Comparison of ENCODE assay signal across 15 cellular contexts in the genomic region with DNA sequence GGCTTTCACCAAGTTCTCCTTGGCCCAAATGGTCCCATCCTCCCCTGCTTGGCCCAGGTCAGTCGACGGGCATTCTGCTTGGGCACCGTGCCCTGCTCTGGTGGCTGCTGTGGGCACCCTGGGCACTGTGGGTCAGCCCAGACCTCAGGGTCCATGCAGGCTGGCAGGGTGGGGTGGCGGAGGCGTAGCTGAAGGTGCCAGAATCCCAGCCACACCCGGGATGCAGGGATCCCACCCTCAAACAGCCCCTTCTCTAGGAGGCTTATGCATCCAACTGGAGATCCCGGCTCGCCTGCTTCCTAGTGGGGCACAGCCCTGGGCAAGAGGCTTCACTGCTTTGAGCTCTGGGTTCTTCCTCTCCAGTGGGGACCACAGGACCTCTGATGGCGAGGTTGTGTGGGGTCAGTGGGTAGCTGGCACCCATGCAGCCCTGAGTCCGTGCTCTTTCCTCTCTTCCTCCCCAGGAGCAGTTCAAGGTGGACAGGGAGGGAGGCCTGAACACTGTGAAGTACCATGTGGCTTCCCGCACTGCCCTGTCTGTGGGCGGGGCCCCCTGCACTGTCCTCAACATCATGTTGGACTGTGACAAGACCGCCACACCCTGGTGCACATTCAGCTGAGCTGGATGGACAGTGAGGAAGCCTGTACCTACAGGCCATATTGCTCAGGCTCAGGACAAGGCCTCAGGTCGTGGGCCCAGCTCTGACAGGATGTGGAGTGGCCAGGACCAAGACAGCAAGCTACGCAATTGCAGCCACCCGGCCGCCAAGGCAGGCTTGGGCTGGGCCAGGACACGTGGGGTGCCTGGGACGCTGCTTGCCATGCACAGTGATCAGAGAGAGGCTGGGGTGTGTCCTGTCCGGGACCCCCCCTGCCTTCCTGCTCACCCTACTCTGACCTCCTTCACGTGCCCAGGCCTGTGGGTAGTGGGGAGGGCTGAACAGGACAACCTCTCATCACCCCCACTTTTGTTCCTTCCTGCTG.
"Had no signal": no experiment of that assay in that cellular context is flagged by ENCODE, and none has a peak within 500 bp of the region (broad histone marks: within the 10 kb centered on the region; RNA-seq: fewer than 3 reads in every experiment).

No MANE protein-coding gene starts in this region.

- FAIRE-seq: urothelium cell line had no signal

- H3K36me3 ChIP-seq: prostate gland, right lobe of liver had no signal

- H3K4me1 ChIP-seq: prostate gland had no signal

- ATAC-seq: activated T-cell treated with anti-CD3 and anti-CD28 coated beads, Interleukin-2, amount 50 U/mL, for 72 hours; right lobe of liver had no signal

- DNase-seq: activated CD4-positive, alpha-beta memory T cell treated with anti-CD3 and anti-CD28 coated beads, Interleukin-2, amount 10 ng/mL, durations not matched to agents 7 days and 5 days; activated CD4-positive, alpha-beta T cell treated with anti-CD3 and anti-CD28 coated beads for 4 hours; activated CD8-positive, alpha-beta memory T cell treated with anti-CD3 and anti-CD28 coated beads, Interleukin-2, amount 50 U/mL, for 4 hours; activated gamma-delta T cell treated with Interleukin-2 at 50 U/mL for 16 hours; activated naive CD8-positive, alpha-beta T cell treated with anti-CD3 and anti-CD28 coated beads, Interleukin-2, amount 10 ng/mL, durations not matched to agents 7 days and 5 days; activated T-cell treated with anti-CD3 and anti-CD28 coated beads, Interleukin-2, amount 50 U/mL, for 72 hours; aorta; effector CD8-positive, alpha-beta T cell; foreskin melanocyte; mesendoderm; nucleus accumbens; T-helper 2 cell had no signal

- H3K27ac ChIP-seq: prostate gland, right lobe of liver had no signal

- H3K27me3 ChIP-seq: right lobe of liver had no signal

- H3K9me3 ChIP-seq: prostate gland, right lobe of liver had no signal

- H3K4me3 ChIP-seq: prostate gland, right lobe of liver had no signal
